Comparison of ENCODE assay signal across 8 cellular contexts in the genomic region with DNA sequence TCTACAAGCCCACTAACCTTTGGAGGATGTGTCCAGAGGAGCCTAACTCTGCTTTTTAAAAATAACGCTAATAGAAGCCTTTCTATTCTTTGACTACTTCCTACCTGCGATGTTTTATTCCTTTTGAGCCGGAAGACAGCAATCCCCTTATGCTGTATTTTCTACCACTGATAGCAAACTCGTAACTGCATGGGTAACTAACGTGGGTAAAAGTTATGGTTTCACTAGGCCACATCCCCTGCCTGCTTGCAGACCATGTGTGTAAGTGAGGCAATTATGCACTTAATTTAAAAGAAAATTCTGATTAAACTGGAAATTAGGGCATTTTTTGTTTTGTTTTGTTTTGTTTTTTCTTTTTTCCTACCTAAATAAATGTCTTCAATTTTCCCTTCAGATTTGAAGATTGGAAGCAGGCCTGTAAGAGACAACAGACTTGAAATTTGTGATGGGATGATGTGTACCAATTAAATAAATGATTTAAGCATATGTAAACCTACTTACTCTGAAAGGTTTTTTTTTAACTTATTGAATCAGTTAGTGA. TPM values are rescaled to one million over a fixed set of nuclear protein-coding genes. Genes with fewer than 3 reads are reported as not detected.
DNase-seq lines count a peak whose midpoint lies in the region; ATAC-seq, FAIRE-seq and TF ChIP-seq lines count a peak whose summit lies in the region.

No MANE protein-coding gene starts in this region.

- H3K36me3 ChIP-seq in pancreas, result peaks cover 0 to 29% (median 0%) of the 10 kb centered on the region in 3 donors

- 0% methylated on average over 5 of the region's 5 CpGs for WGBS in pancreas, 2 donors

- DNase-seq in T-helper 17 cell, result no peak
- DNase-seq in fibroblast of pulmonary artery (ENCODE audit: low read depth), result peak; percentile 20
- DNase-seq in pancreas, result no peak
- DNase-seq in epidermal melanocyte (ENCODE audit: insufficient read length, low spot score), result no peak
- no peak for DNase-seq in NCI-H1436 treated with DMSO at 0.1 percent for 48 hours (lab: John Stamatoyannopoulos, UW)

- peaks cover 20% of the 10 kb centered on the region for H3K4me1 Mint-ChIP-seq in T-helper 17 cell

- no peaks in the 10 kb centered on the region for H3K9me3 ChIP-seq in T-helper 17 cell (ENCODE audit: control insufficient read depth, low read length, poor library complexity, severe bottlenecking)
- no peaks in the 10 kb centered on the region for H3K9me3 ChIP-seq in pancreas

- H3K36me3 Mint-ChIP-seq in T-helper 17 cell (ENCODE audit: low read depth), result peaks cover 2% of the 10 kb centered on the region

- peak overlapping the region; percentile 75 for H3K4me3 ChIP-seq in fibroblast of pulmonary artery (replicated peaks; ENCODE audit: low read depth, low read length)
- peak overlapping the region; percentile 70 to 85 (median 78) for H3K4me3 ChIP-seq in pancreas

- H3K4me3 Mint-ChIP-seq in T-helper 17 cell, result peak overlapping the region; percentile 98

- H3K27ac Mint-ChIP-seq in T-helper 17 cell, result peak overlapping the region; percentile 100

- intact Hi-C loops in pancreas (cut with DNase I), result no loop called here

- H3K27me3 Mint-ChIP-seq in T-helper 17 cell, result no peaks in the 10 kb centered on the region

- FAIRE-seq in pancreas (lab: Jason Lieb, UNC), result no peak

- H3K27ac ChIP-seq in C4-2B, result peak overlapping the region; percentile 96
- peak overlapping the region; percentile 96 to 99 (median 98) for H3K27ac ChIP-seq in pancreas

- TF ChIP-seq CTCF in C4-2B (conservative IDR thresholded peaks at IDR 0.05) (no peak), fibroblast of pulmonary artery (IDR thresholded peaks at IDR 0.05; ENCODE audit: low read length, missing control alignments) (no peak), pancreas (IDR thresholded peaks at IDR 0.05) (no peak)

- ATAC-seq in GM18909 (IDR thresholded peaks at IDR 0.05; ENCODE audit: poor library complexity, unreplicated experiment), result peak; percentile 37
- peak; percentile 24 for ATAC-seq in HG03139 (IDR thresholded peaks at IDR 0.05; ENCODE audit: unreplicated experiment)
- ATAC-seq in T-helper 17 cell, result no peak
- ATAC-seq in pancreas, result peak in 3 of 4 donors; percentile 23 to 46 (median 24)

- no peaks in the 10 kb centered on the region for H3K27me3 ChIP-seq in pancreas

- peaks cover 9 to 30% (median 18%) of the 10 kb centered on the region in 3 donors for H3K4me1 ChIP-seq in pancreas

RNA-seq across cellular contexts. Expression of gene UFL1, which starts 0.9 kb away (rescaled TPM):
- 10 to 100 TPM; 16.4 to 17.8 TPM for total RNA-seq in T-helper 17 cell
- total RNA-seq in pancreas, result 10 to 100 TPM; 16.2 to 21.2 (median 18.6) TPM
- 10 to 100 TPM; 10.1 to 17.1 TPM for polyA plus RNA-seq in pancreas

RNA-seq across cellular contexts. Expression of gene FHL5, which starts 40.4 kb away (rescaled TPM):
- total RNA-seq in T-helper 17 cell, result not detected
- 1 to 10 TPM in 5 of 6 donors, under 1 TPM in 1; 0.83 to 4.2 (median 1.6) TPM for total RNA-seq in pancreas
- polyA plus RNA-seq in pancreas, result 1 to 10 TPM; 2.4 to 3.2 TPM
